In the genomic region with DNA sequence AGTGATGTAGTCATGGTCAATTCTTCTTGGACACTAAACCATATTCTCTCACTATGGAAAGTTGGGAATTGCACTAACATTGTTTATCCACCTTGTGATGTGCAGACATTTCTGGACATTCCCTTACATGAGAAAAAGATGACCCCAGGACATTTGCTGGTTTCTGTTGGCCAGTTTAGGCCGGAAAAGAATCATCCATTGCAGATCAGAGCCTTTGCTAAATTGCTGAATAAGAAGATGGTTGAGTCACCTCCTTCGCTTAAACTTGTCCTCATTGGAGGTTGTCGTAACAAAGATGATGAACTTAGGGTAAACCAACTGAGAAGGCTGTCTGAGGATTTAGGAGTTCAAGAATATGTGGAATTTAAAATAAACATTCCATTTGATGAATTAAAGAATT, we compare ENCODE assay signal across 13 cellular contexts. TPM values are rescaled to one million over a fixed set of nuclear protein-coding genes. Genes with fewer than 3 reads are reported as not detected.
DNase-seq lines count a peak whose midpoint lies in the region; ATAC-seq and TF ChIP-seq lines count a peak whose summit lies in the region.
"Had no signal": no experiment of that assay in that cellular context is flagged by ENCODE, and none has a peak within 500 bp of the region (broad histone marks: within the 10 kb centered on the region; RNA-seq: fewer than 3 reads in every experiment).

A gene with protein sequence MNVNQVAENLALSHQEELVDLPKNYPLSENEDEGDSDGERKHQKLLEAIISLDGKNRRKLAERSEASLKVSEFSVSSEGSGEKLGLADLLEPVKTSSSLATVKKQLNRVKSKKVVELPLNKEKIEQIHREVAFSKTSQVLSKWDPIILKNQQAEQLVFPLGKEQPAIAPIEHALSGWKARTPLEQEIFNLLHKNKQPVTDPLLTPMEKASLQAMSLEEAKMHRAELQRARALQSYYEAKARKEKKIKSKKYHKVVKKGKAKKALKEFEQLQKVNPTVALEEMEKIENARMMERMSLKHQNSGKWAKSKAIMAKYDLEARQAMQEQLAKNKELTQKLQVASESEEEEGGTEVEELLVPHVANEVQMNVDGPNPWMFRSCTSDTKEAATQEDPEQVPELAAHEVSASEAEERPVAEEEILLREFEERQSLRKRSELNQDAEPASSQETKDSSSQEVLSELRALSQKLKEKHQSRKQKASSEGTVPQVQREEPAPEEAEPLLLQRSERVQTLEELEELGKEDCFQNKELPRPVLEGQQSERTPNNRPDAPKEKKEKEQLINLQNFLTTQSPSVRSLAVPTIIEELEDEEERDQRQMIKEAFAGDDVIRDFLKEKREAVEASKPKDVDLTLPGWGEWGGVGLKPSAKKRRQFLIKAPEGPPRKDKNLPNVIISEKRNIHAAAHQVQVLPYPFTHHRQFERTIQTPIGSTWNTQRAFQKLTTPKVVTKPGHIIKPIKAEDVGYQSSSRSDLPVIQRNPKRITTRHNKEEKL (plus strand): TSS at position 211 of the 400 bp plus-strand sequence. CDS start 4,114 bp downstream, outside the sequence.

- ATAC-seq in PC-3 = no peak
- ATAC-seq: gastrocnemius medialis had no signal

- in situ Hi-C loops in G401 (cut with HindIII; ENCODE audit: low sequenced_read_pairs) = no loop called here

- H3K9me2 ChIP-seq in PC-3 (replicated peaks; ENCODE audit: low read length) = no peaks in the 10 kb centered on the region

- H3K9me3 ChIP-seq in adrenal gland (replicated peaks in 1 of 3) = no peaks in the 10 kb centered on the region
- H3K9me3 ChIP-seq in right atrium auricular region = no peaks in the 10 kb centered on the region
- no peaks in the 10 kb centered on the region for H3K9me3 ChIP-seq in prostate gland
- H3K9me3 ChIP-seq in PC-3 (ENCODE audit: low read length) = no peaks in the 10 kb centered on the region
- H3K9me3 ChIP-seq: BLaER1 treated with 17β-estradiol and CSF1 and Interleukin-3, amounts not matched to agents 10 nM and 100 nM; gastrocnemius medialis had no signal

- H3K36me3 ChIP-seq in adrenal gland (replicated peaks in 1 of 2) (peaks cover 0 to 4% of the 10 kb centered on the region in 2 donors), right atrium auricular region (peaks cover 26% of the 10 kb centered on the region), prostate gland (no peaks in the 10 kb centered on the region), PC-3 (ENCODE audit: low read depth, low read length) (peaks cover 21% of the 10 kb centered on the region; the same call in 1 of the 2 replicates)

- DNase-seq in G401 (ENCODE audit: low spot score) (no peak), adrenal gland (no peak), right atrium auricular region (ENCODE audit: low spot score) (no peak), prostate gland (ENCODE audit: low spot score) (no peak), ecto neural progenitor cell (ENCODE audit: low spot score) (no peak), COLO829 (ENCODE audit: low spot score) (no peak), NCI-H1048 (lab: John Stamatoyannopoulos, UW) (no peak), PC-3 (no peak)
- DNase-seq: activated effector memory CD4-positive, alpha-beta T cell treated with Interleukin-2 at 50 U/mL for 16 hours; gastrocnemius medialis; NCI-H1092; NCI-H510A had no signal

- WGBS in adrenal gland, 4 donors = 94 to 99% (median 97%) methylated on average over 3 of the region's 3 CpGs
- WGBS in prostate gland = 99% methylated on average over 3 of the region's 3 CpGs

- H3F3A ChIP-seq in PC-3 (ENCODE audit: low read length, unreplicated experiment) = no peaks in the 10 kb centered on the region

- no peak for TF ChIP-seq CTCF in adrenal gland (IDR thresholded peaks at IDR 0.05)
- no peak for TF ChIP-seq CTCF in right atrium auricular region (IDR thresholded peaks at IDR 0.05)
- no peak for TF ChIP-seq CTCF in prostate gland (IDR thresholded peaks at IDR 0.05)
- no peak for TF ChIP-seq CTCF in PC-3 (conservative IDR thresholded peaks at IDR 0.05; ENCODE audit: low read depth, low read length)

- H3K27ac ChIP-seq in adrenal gland (no peak within 1 kb of the TSS), right atrium auricular region (no peak within 1 kb of the TSS), prostate gland (no peak within 1 kb of the TSS), PC-3 (ENCODE audit: low read length) (no peak within 1 kb of the TSS)
- H3K27ac ChIP-seq: BLaER1 treated with 17β-estradiol and CSF1 and Interleukin-3, amounts not matched to agents 10 nM and 100 nM; gastrocnemius medialis had no signal

- H3K4me2 ChIP-seq in PC-3 (ENCODE audit: low read length) = no peak within 1 kb of the TSS
- H3K4me2 ChIP-seq: BLaER1 treated with 17β-estradiol and CSF1 and Interleukin-3, amounts not matched to agents 10 nM and 100 nM had no signal

- no peak for TF ChIP-seq POLR2A in adrenal gland (IDR thresholded peaks at IDR 0.05)
- TF ChIP-seq POLR2A in prostate gland (IDR thresholded peaks at IDR 0.05) = no peak

- no TSS peak for BruUV-seq in PC-3 (replicated peaks; lab: Mats Ljungman, UMichigan)

- CTCF ChIA-PET in PC-3 (lab: Charles Lee) = no interaction called here

- no peak within 1 kb of the TSS for H3K4me3 ChIP-seq in adrenal gland
- no peak within 1 kb of the TSS for H3K4me3 ChIP-seq in right atrium auricular region
- H3K4me3 ChIP-seq in prostate gland = no peak within 1 kb of the TSS
- no peak within 1 kb of the TSS for H3K4me3 ChIP-seq in PC-3 (ENCODE audit: low read length)
- H3K4me3 ChIP-seq: BLaER1 treated with 17β-estradiol and CSF1 and Interleukin-3, amounts not matched to agents 10 nM and 100 nM; gastrocnemius medialis had no signal

- no peak within 1 kb of the TSS for H3K9ac ChIP-seq in PC-3 (ENCODE audit: low read length)
- H3K9ac ChIP-seq: BLaER1 treated with 17β-estradiol and CSF1 and Interleukin-3, amounts not matched to agents 10 nM and 100 nM had no signal

- no peaks in the 10 kb centered on the region for H3K79me2 ChIP-seq in PC-3 (ENCODE audit: low read length)

- intact Hi-C loops in adrenal gland (cut with DNase I) (no loop called here), prostate gland (cut with DNase I) (no loop called here), PC-3 (cut with micrococcal nuclease) (no loop called here)

- H4K20me1 ChIP-seq in PC-3 (ENCODE audit: low read length) = no peaks in the 10 kb centered on the region

- POLR2A ChIA-PET in PC-3 (lab: Charles Lee; ENCODE audit: unreplicated experiment) = no interaction called here

- H3K27me3 ChIP-seq in adrenal gland (no peaks in the 10 kb centered on the region), right atrium auricular region (no peaks in the 10 kb centered on the region), prostate gland (replicated peaks; ENCODE audit: insufficient read depth) (no peaks in the 10 kb centered on the region), PC-3 (ENCODE audit: low read length) (no peaks in the 10 kb centered on the region)
- H3K27me3 ChIP-seq: BLaER1 treated with 17β-estradiol and CSF1 and Interleukin-3, amounts not matched to agents 10 nM and 100 nM; gastrocnemius medialis had no signal

- H3K4me1 ChIP-seq in adrenal gland (replicated peaks in 1 of 2) = no peaks in the 10 kb centered on the region
- no peaks in the 10 kb centered on the region for H3K4me1 ChIP-seq in right atrium auricular region
- no peaks in the 10 kb centered on the region for H3K4me1 ChIP-seq in prostate gland (replicated peaks)
- no peaks in the 10 kb centered on the region for H3K4me1 ChIP-seq in PC-3 (ENCODE audit: insufficient read depth, low read length)
- H3K4me1 ChIP-seq: BLaER1 treated with 17β-estradiol and CSF1 and Interleukin-3, amounts not matched to agents 10 nM and 100 nM; gastrocnemius medialis had no signal

- no peak within 1 kb of the TSS for H2AFZ ChIP-seq in PC-3 (ENCODE audit: low read length)

RNA-seq across cellular contexts. Expression of the gene that starts here (rescaled TPM):
- 13.8 and 16.7 TPM in 2 replicates for total RNA-seq in G401 (2014; rRNA removed; shearing (Covaris generic))
- total RNA-seq in adrenal gland = 10 to 100 TPM in 7 of 8 donors, 1 to 10 TPM in 1; 7.7 to 17.3 (median 14.1) TPM
- polyA plus RNA-seq in adrenal gland = 10 to 100 TPM in 1 of 3 donors, 1 to 10 TPM in 2; 1.4 to 21.4 (median 2.7) TPM
- total RNA-seq in right atrium auricular region = 10 to 100 TPM; 13.1 to 15.0 TPM
- total RNA-seq in prostate gland = 10 to 100 TPM; 19.1 to 26.1 TPM
- total RNA-seq in PC-3 (2014; rRNA removed) = 5.0 and 7.4 TPM in 2 replicates
